In the genomic region with DNA sequence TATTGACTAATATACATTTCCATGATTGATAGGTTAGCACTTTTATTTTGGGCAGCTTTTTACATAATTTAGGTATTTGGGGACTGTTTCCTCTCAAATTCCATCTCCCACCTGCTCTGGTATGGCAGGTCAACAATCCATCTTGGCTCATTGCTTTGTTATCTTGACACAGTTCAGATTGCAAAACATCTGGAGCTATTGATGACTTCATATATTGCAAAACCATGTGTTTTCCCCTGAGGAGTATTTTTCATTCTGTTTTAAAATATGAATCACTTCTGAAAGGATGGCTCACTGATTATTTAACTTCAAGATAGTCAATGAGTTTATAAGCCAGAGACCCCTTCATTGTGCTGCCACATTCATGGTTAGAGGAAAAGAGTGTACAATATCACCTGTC, we compare ENCODE assay signal across 19 cellular contexts.
DNase-seq lines count a peak whose midpoint lies in the region; ATAC-seq and TF ChIP-seq lines count a peak whose summit lies in the region.
"Had no signal": no experiment of that assay in that cellular context is flagged by ENCODE, and none has a peak within 500 bp of the region (broad histone marks: within the 10 kb centered on the region; RNA-seq: fewer than 3 reads in every experiment).

No MANE protein-coding gene starts in this region.

- H3K36me3 ChIP-seq in right lobe of liver = no peaks in the 10 kb centered on the region

- no peak for TF ChIP-seq POLR2A in right lobe of liver (IDR thresholded peaks at IDR 0.05)

- H3K27ac ChIP-seq in epithelial cell of prostate (no peak overlapping the region), right lobe of liver (no peak overlapping the region), coronary artery (no peak overlapping the region)

- no peaks in the 10 kb centered on the region for H3K27me3 ChIP-seq in right lobe of liver

- no peaks in the 10 kb centered on the region for H3K9me3 ChIP-seq in right lobe of liver

- intact Hi-C loops in right lobe of liver (cut with DNase I) = no loop called here

- H3K4me3 ChIP-seq in right lobe of liver = no peak overlapping the region
- no peak overlapping the region for H3K4me3 ChIP-seq in coronary artery

- DNase-seq in HT1080 (ENCODE audit: low read depth) (peak; percentile 4), NCI-H2171 treated with DMSO at 0.1 percent for 48 hours (lab: John Stamatoyannopoulos, UW) (peak; percentile 78), epithelial cell of prostate (ENCODE audit: low read depth, low spot score) (peak; percentile 12), right lobe of liver (no peak), coronary artery (ENCODE audit: low spot score) (no peak)
- no peak for DNase-seq in stimulated activated CD4-positive, alpha-beta T cell treated with anti-CD3 and anti-CD28 coated beads, Interleukin-2, amount 100 ng/mL, for 24 hours
- DNase-seq in effector CD8-positive, alpha-beta T cell (lab: John Stamatoyannopoulos, UW) = no peak
- DNase-seq: activated naive CD4-positive, alpha-beta T cell treated with anti-CD3 and anti-CD28 coated beads for 36 hours; activated T-cell treated with anti-CD3 and anti-CD28 coated beads, Interleukin-2, amount 50 U/mL, for 48 hours; aorta; CD8-positive, alpha-beta T cell; head of caudate nucleus; Karpas-422; NCI-H187; RPMI8226; stimulated activated CD4-positive, alpha-beta T cell treated with anti-CD3 and anti-CD28 coated beads, Interleukin-4, amount 100 ng/mL, for 24 hours; stimulated activated naive CD8-positive, alpha-beta T cell treated with anti-CD3 and anti-CD28 coated beads, Interleukin-15, amount 100 ng/mL, for 72 hours had no signal

- ATAC-seq in right lobe of liver (peak in 3 of 4 donors; percentile 52 to 92 (median 78)), esophagus mucosa (no peak)
- ATAC-seq: activated CD4-positive, CD25-positive, alpha-beta regulatory T cell treated with anti-CD3 and anti-CD28 coated beads, Interleukin-2, amount 50 U/mL, for 24 hours; CD8-positive, alpha-beta T cell; stimulated activated naive CD8-positive, alpha-beta T cell treated with anti-CD3 and anti-CD28 coated beads, Interleukin-15, amount 100 ng/mL, for 72 hours had no signal

- TF ChIP-seq CTCF in right lobe of liver (IDR thresholded peaks at IDR 0.05) (no peak), coronary artery (IDR thresholded peaks at IDR 0.05) (no peak)

- H3K4me1 ChIP-seq in right lobe of liver = no peaks in the 10 kb centered on the region

Comparison
In these comparisons a context has a peak if more than half of its experiments do, and no peak if none do; other contexts are left out.
1. DNase-seq: peak in HT1080 (single experiment), NCI-H2171 treated with DMSO at 0.1 percent for 48 hours (single experiment) and epithelial cell of prostate (single experiment); none in right lobe of liver (0 of 3), coronary artery (single experiment), stimulated activated CD4-positive, alpha-beta T cell treated with anti-CD3 and anti-CD28 coated beads, Interleukin-2, amount 100 ng/mL, for 24 hours (0 of 2) and effector CD8-positive, alpha-beta T cell (single experiment).